Comparison of ENCODE assay signal across 17 cellular contexts in the genomic region with DNA sequence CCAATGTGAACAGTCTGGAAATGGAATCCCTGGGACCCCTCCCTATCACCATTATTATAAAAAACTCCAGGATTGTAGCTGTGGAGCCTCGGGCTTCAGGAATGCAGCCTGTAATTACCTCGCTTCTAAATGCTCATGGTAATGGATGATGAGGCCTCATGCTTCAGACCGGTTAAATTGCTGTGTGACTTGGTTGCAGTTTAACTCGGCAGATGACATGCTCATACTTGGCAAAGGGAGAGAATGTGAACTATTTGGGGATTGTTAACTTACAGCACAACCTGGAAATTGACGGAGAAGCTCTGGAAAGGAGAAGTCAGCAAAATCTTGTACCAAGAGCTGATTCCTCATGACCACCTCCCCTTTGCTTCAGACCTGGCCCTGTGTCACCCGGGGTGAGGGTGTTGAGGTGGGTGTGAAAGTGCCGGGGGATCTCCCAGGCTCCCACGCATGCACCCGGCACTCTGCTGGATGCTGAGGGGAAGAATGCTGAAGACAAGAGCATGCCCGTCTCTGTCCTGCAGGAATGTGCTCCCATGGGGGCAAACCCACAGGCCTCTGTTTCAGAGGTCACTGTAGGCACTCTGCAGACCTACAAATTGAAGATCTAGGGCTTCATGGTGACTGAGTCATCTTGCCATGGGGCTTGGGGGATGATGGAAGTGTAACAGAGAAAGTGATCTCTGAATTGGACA.
"Had no signal": no experiment of that assay in that cellular context is flagged by ENCODE, and none has a peak within 500 bp of the region (broad histone marks: within the 10 kb centered on the region; RNA-seq: fewer than 3 reads in every experiment).

No MANE protein-coding gene starts in this region.

- H3K79me2 ChIP-seq: parathyroid adenoma had no signal

- H3K9me3 ChIP-seq: SJSA1, tibial artery had no signal

- H3K27ac ChIP-seq: brain microvascular endothelial cell, parathyroid adenoma, SJSA1, tibial artery had no signal

- H3K4me1 Mint-ChIP-seq: activated CD4-positive, alpha-beta T cell treated with anti-CD3 and anti-CD28 coated beads, Interleukin-2, amount 10 ng/mL, durations not matched to agents 24 days and 14 days; naive B cell had no signal

- H2AFZ ChIP-seq: parathyroid adenoma had no signal

- H3K9ac ChIP-seq: parathyroid adenoma had no signal

- H3K27me3 ChIP-seq: brain microvascular endothelial cell, SJSA1, tibial artery had no signal

- H3K4me1 ChIP-seq: parathyroid adenoma, SJSA1, tibial artery had no signal

- H3K4me3 Mint-ChIP-seq: activated CD4-positive, alpha-beta T cell treated with anti-CD3 and anti-CD28 coated beads, Interleukin-2, amount 10 ng/mL, durations not matched to agents 24 days and 14 days; activated T-cell treated with anti-CD3 and anti-CD28 coated beads, Interleukin-2, amount 50 U/mL, for 72 hours; naive B cell had no signal

- H3K36me3 Mint-ChIP-seq: activated naive CD4-positive, alpha-beta T cell treated with anti-CD3 and anti-CD28 coated beads, Interleukin-2, amount 50 U/mL, for 72 hours had no signal

- H3K36me3 ChIP-seq: brain microvascular endothelial cell, SJSA1, tibial artery had no signal

- H3K27me3 Mint-ChIP-seq: activated CD4-positive, alpha-beta T cell treated with anti-CD3 and anti-CD28 coated beads, Interleukin-2, amount 10 ng/mL, durations not matched to agents 24 days and 14 days had no signal

- H3K4me3 ChIP-seq: lung, SJSA1, tibial artery had no signal

- FAIRE-seq: small intestine had no signal

- DNase-seq: activated CD4-positive, alpha-beta T cell treated with anti-CD3 and anti-CD28 coated beads, Interleukin-2, amount 10 ng/mL, durations not matched to agents 24 days and 14 days; activated CD4-positive, CD25-positive, alpha-beta regulatory T cell; activated CD8-positive, alpha-beta memory T cell treated with anti-CD3 and anti-CD28 coated beads, Interleukin-2, amount 50 U/mL, for 48 hours; activated gamma-delta T cell; activated T-cell treated with anti-CD3 and anti-CD28 coated beads, Interleukin-2, amount 50 U/mL, for 72 hours; brain microvascular endothelial cell; left colon; naive B cell; small intestine; stimulated activated CD4-positive, alpha-beta T cell treated with anti-CD3 and anti-CD28 coated beads, Interleukin-4, amount 100 ng/mL, for 24 hours; stimulated activated naive CD4-positive, alpha-beta T cell; SW 1271; tibial artery had no signal

- ATAC-seq: activated naive CD4-positive, alpha-beta T cell treated with anti-CD3 and anti-CD28 coated beads, Interleukin-2, amount 50 U/mL, for 72 hours; activated T-cell treated with anti-CD3 and anti-CD28 coated beads, Interleukin-2, amount 50 U/mL, for 72 hours; left colon had no signal

- H3K9me3 Mint-ChIP-seq: activated CD4-positive, alpha-beta T cell treated with anti-CD3 and anti-CD28 coated beads, Interleukin-2, amount 10 ng/mL, durations not matched to agents 24 days and 14 days had no signal

- H3K27ac Mint-ChIP-seq: activated CD4-positive, alpha-beta T cell treated with anti-CD3 and anti-CD28 coated beads, Interleukin-2, amount 10 ng/mL, durations not matched to agents 24 days and 14 days; activated naive CD4-positive, alpha-beta T cell treated with anti-CD3 and anti-CD28 coated beads, Interleukin-2, amount 50 U/mL, for 72 hours; activated T-cell treated with anti-CD3 and anti-CD28 coated beads, Interleukin-2, amount 50 U/mL, for 72 hours; naive B cell had no signal
